In the genomic region with DNA sequence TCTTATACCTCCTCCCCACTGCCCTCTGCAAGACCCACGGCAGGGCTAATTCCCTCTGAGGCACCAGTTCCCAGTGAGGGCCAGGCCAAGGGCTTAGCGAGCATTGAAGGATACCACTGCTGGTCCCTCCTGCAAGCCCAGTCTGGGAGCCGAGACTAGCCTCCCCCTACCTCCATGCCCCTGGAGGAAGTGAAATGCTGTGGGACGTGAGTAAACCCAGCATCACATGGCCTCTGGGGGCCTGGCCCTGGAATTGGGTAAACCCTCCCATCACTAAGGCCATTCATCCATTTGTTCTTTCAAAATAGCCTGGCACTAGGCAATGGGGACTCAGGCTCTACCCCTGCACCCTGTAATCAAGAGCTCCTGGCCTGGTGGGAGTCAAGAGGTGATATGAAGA, we compare ENCODE assay signal across 1 cellular context.
TF ChIP-seq lines count a peak whose summit lies in the region.

No MANE protein-coding gene starts in this region.

TF ChIP-seq in H1, 55 proteins besides CTCF, POLR2A, EP300 and RAD21:
- TF ChIP-seq SIX5 (IDR thresholded peaks at IDR 0.05; ENCODE audit: low read depth, low read length) = no peak
- TF ChIP-seq BACH1 (IDR thresholded peaks at IDR 0.05; ENCODE audit: low read length) = no peak
- TF ChIP-seq PHF8 (conservative IDR thresholded peaks at IDR 0.05; ENCODE audit: low read depth, low read length) = no peak
- TF ChIP-seq KDM1A (IDR thresholded peaks at IDR 0.05; ENCODE audit: borderline replicate concordance, low read length) = no peak
- no peak for TF ChIP-seq TAF1 (IDR thresholded peaks at IDR 0.05; ENCODE audit: low read depth, low read length)
- no peak for TF ChIP-seq RNF2 (IDR thresholded peaks at IDR 0.05; ENCODE audit: borderline replicate concordance, low read depth, low read length, missing control alignments, poor library complexity, severe bottlenecking)
- no peak for TF ChIP-seq POU5F1 (IDR thresholded peaks at IDR 0.05; ENCODE audit: low read depth, low read length)
- no peak for TF ChIP-seq SP2 (IDR thresholded peaks at IDR 0.05; ENCODE audit: low read length)
